13 cellular contexts compared by ENCODE assay signal in the genomic region with DNA sequence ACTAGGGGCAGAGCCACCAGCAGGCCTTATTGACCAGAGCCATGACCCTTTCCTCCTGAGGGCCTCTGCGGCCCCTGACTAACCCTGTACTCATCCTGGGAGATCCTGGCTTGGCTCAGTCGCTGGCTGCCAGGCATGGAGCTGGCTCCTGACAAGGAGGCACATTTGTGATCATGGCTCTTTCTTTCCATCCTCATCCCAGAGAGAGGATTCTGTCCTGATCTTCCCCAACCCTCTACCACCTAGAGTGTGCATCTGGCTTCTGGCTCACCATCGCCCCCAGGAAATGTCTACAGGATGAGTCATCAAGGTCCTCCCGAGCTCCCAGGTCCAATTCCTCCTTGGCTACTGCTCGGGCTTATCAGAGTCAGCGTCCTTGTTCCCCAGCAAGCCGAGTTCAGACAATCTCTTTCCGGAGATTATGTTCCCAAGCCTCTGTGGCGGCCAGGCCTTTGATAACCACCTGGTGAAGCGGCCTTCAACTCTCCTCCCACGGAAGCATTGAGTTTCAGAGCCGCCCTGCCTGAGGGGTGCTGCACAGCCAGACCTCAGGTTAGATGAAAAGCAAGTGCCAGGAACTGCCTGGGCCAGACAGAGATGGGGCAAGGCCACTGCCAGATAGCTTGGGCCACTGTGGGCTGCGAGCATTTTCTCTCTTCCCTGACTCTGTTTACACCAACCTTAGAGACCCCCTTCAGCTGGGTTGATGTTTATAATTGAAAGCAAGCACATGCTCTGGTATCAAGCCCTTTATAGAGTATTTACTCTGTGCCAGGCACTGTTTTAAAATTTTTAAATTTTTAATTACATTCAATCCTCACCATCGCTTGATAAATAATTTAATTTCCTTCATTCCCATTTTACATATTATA. TPM values are rescaled to one million over a fixed set of nuclear protein-coding genes. Genes with fewer than 3 reads are reported as not detected.
DNase-seq lines count a peak whose midpoint lies in the region; ATAC-seq and TF ChIP-seq lines count a peak whose summit lies in the region.
"Had no signal": no experiment of that assay in that cellular context is flagged by ENCODE, and none has a peak within 500 bp of the region (broad histone marks: within the 10 kb centered on the region; RNA-seq: fewer than 3 reads in every experiment).

No MANE protein-coding gene starts in this region.

- TF ChIP-seq CTCF in Panc1 (IDR thresholded peaks at IDR 0.05) = no peak
- TF ChIP-seq CTCF in choroid plexus epithelial cell (conservative IDR thresholded peaks at IDR 0.05; ENCODE audit: low read depth, low read length) = no peak
- no peak for TF ChIP-seq CTCF in ovary (IDR thresholded peaks at IDR 0.05)
- no peak for TF ChIP-seq CTCF in GM20000 (IDR thresholded peaks at IDR 0.05; ENCODE audit: extremely low read depth, missing control alignments)

- H3K4me3 ChIP-seq in Panc1 (ENCODE audit: low read depth in 2 of 2, low read length in 2 of 2) = no peak overlapping the region
- no peak overlapping the region for H3K4me3 ChIP-seq in choroid plexus epithelial cell (ENCODE audit: low read depth, low read length)
- H3K4me3 ChIP-seq in ovary = no peak overlapping the region

- CTCF ChIA-PET in Panc1 (lab: Charles Lee) = no interaction called here
- CTCF ChIA-PET in activated CD8-positive, alpha-beta memory T cell treated with anti-CD3 and anti-CD28 coated beads, Interleukin-2, amount 10 ng/mL, durations not matched to agents 7 days and 5 days (lab: Charles Lee) = no interaction called here

- intact Hi-C loops in Panc1 (cut with micrococcal nuclease; ENCODE audit: unreplicated experiment) = no loop called here
- intact Hi-C loops in ovary (cut with DNase I) = loop anchor here in 1 of 4 donors (5.0 kb wide), 1 partner anchor 47 kb away; no protein-coding TSS in a partner anchor

- no peak for TF ChIP-seq EP300 in ovary (IDR thresholded peaks at IDR 0.05)

- H3K4me1 ChIP-seq in Panc1 (ENCODE audit: control insufficient read depth, insufficient read depth, low read length) = peaks cover 66% of the 10 kb centered on the region
- peaks cover 24% of the 10 kb centered on the region for H3K4me1 ChIP-seq in ovary (ENCODE audit: insufficient read depth)

- in situ Hi-C loops in Panc1 (cut with HindIII; ENCODE audit: low pct_unique_long_range_greater_than_20kb, low sequenced_read_pairs) = no loop called here

- H3K4me1 Mint-ChIP-seq in activated CD8-positive, alpha-beta memory T cell treated with anti-CD3 and anti-CD28 coated beads, Interleukin-2, amount 10 ng/mL, durations not matched to agents 7 days and 5 days = peaks cover 14% of the 10 kb centered on the region
- H3K4me1 Mint-ChIP-seq: activated B cell treated with CpG ODN at 0.5 μM for 24 hours, nephron had no signal

- H3K27ac Mint-ChIP-seq in activated CD8-positive, alpha-beta memory T cell treated with anti-CD3 and anti-CD28 coated beads, Interleukin-2, amount 10 ng/mL, durations not matched to agents 7 days and 5 days = no peak overlapping the region
- H3K27ac Mint-ChIP-seq: activated B cell treated with CpG ODN at 0.5 μM for 24 hours; nephron; stimulated activated naive CD8-positive, alpha-beta T cell treated with anti-CD3 and anti-CD28 coated beads, Interleukin-15, Interleukin-2, amounts not matched to agents 100 ng/mL and 50 ng/mL, for 24 hours had no signal

- no peak for ATAC-seq in Panc1
- ATAC-seq in activated CD8-positive, alpha-beta memory T cell treated with anti-CD3 and anti-CD28 coated beads, Interleukin-2, amount 10 ng/mL, durations not matched to agents 7 days and 5 days = no peak
- ATAC-seq in HG02973 (IDR thresholded peaks at IDR 0.05; ENCODE audit: unreplicated experiment) = no peak

- no peaks in the 10 kb centered on the region for H3K36me3 ChIP-seq in Panc1 (ENCODE audit: control insufficient read depth, insufficient read depth, low read length)
- H3K36me3 ChIP-seq in ovary = no peaks in the 10 kb centered on the region

- no peaks in the 10 kb centered on the region for H3K36me3 Mint-ChIP-seq in activated CD8-positive, alpha-beta memory T cell treated with anti-CD3 and anti-CD28 coated beads, Interleukin-2, amount 10 ng/mL, durations not matched to agents 7 days and 5 days

- H3K27me3 Mint-ChIP-seq in activated CD8-positive, alpha-beta memory T cell treated with anti-CD3 and anti-CD28 coated beads, Interleukin-2, amount 10 ng/mL, durations not matched to agents 7 days and 5 days = peaks cover 2% of the 10 kb centered on the region
- H3K27me3 Mint-ChIP-seq: activated B cell treated with CpG ODN at 0.5 μM for 24 hours; stimulated activated naive CD8-positive, alpha-beta T cell treated with anti-CD3 and anti-CD28 coated beads, Interleukin-15, Interleukin-2, amounts not matched to agents 100 ng/mL and 50 ng/mL, for 24 hours had no signal

- H3K27ac ChIP-seq in Panc1 (ENCODE audit: low read length) (peak overlapping the region; percentile 81), ovary (peak overlapping the region; percentile 9 to 47)

- no TSS peak for BruUV-seq in Panc1 (replicated peaks; lab: Mats Ljungman, UMichigan)

- TF ChIP-seq POLR2A in ovary (IDR thresholded peaks at IDR 0.05) = no peak

- peak; percentile 74 for DNase-seq in H4 (ENCODE audit: low spot score)
- DNase-seq in Panc1 (ENCODE audit: low read depth, low spot score) = no peak
- peak; percentile 65 for DNase-seq in choroid plexus epithelial cell (ENCODE audit: low read depth)
- DNase-seq in ovary = peak; percentile 34 to 74 (median 55)
- DNase-seq in activated CD8-positive, alpha-beta memory T cell treated with anti-CD3 and anti-CD28 coated beads, Interleukin-2, amount 10 ng/mL, durations not matched to agents 7 days and 5 days = no peak
- no peak for DNase-seq in ureter (ENCODE audit: low spot score)
- no peak for DNase-seq in GM20000 (ENCODE audit: low spot score)
- DNase-seq: activated B cell treated with CpG ODN at 0.5 μM for 24 hours, activated gamma-delta T cell, NCI-H1092 treated with DMSO at 0.1 percent for 48 hours had no signal

- 22 to 36% (median 32%) methylated on average over 14 of the region's 14 CpGs for WGBS in ovary, 3 donors

- H3K27me3 ChIP-seq in Panc1 (ENCODE audit: control insufficient read depth, insufficient read depth, low read length) = no peaks in the 10 kb centered on the region
- H3K27me3 ChIP-seq in ovary = no peaks in the 10 kb centered on the region

- H3K4me3 Mint-ChIP-seq in activated CD8-positive, alpha-beta memory T cell treated with anti-CD3 and anti-CD28 coated beads, Interleukin-2, amount 10 ng/mL, durations not matched to agents 7 days and 5 days = no peak overlapping the region
- H3K4me3 Mint-ChIP-seq: activated B cell treated with CpG ODN at 0.5 μM for 24 hours; nephron; stimulated activated naive CD8-positive, alpha-beta T cell treated with anti-CD3 and anti-CD28 coated beads, Interleukin-15, Interleukin-2, amounts not matched to agents 100 ng/mL and 50 ng/mL, for 24 hours had no signal

- H3K9me3 Mint-ChIP-seq in activated CD8-positive, alpha-beta memory T cell treated with anti-CD3 and anti-CD28 coated beads, Interleukin-2, amount 10 ng/mL, durations not matched to agents 7 days and 5 days (ENCODE audit: low read depth) = no peaks in the 10 kb centered on the region
- H3K9me3 Mint-ChIP-seq: activated B cell treated with CpG ODN at 0.5 μM for 24 hours; nephron; stimulated activated naive CD8-positive, alpha-beta T cell treated with anti-CD3 and anti-CD28 coated beads, Interleukin-15, Interleukin-2, amounts not matched to agents 100 ng/mL and 50 ng/mL, for 24 hours had no signal

- no peaks in the 10 kb centered on the region for H3K9me3 ChIP-seq in Panc1 (ENCODE audit: control insufficient read depth, insufficient read depth, low read depth, low read length)
- H3K9me3 ChIP-seq in ovary = no peaks in the 10 kb centered on the region

- POLR2A ChIA-PET in Panc1 (lab: Charles Lee) = no interaction called here

RNA-seq across cellular contexts. Expression of a gene that starts 44.3 kb away (rescaled TPM):
- total RNA-seq in H4 (2014; rRNA removed; shearing (Covaris generic)) = 105 and 109 TPM in 2 replicates
- 61.9 TPM for total RNA-seq in Panc1 (2021; ENCODE audit: unreplicated experiment)
- polyA plus RNA-seq in Panc1 (2012; ENCODE audit: insufficient read length) = 42.7 TPM
- total RNA-seq in ovary = 10 to 100 TPM; 33.0 to 41.7 (median 36.8) TPM
- polyA plus RNA-seq in ovary = 10 to 100 TPM; 35.9 to 51.6 TPM
- total RNA-seq in activated CD8-positive, alpha-beta memory T cell treated with anti-CD3 and anti-CD28 coated beads, Interleukin-2, amount 10 ng/mL, durations not matched to agents 7 days and 5 days = 10 to 100 TPM; 36.1 to 41.2 TPM
- 43.9 TPM for total RNA-seq in ureter

Comparison
In these comparisons a context has a peak if more than half of its experiments do, and no peak if none do; other contexts are left out.
1. DNase-seq: peak in H4 (single experiment), choroid plexus epithelial cell (single experiment) and ovary (5 of 5); none in Panc1 (single experiment), activated CD8-positive, alpha-beta memory T cell treated with anti-CD3 and anti-CD28 coated beads, Interleukin-2, amount 10 ng/mL, durations not matched to agents 7 days and 5 days (single experiment), ureter (single experiment) and GM20000 (single experiment).